In the genomic region with DNA sequence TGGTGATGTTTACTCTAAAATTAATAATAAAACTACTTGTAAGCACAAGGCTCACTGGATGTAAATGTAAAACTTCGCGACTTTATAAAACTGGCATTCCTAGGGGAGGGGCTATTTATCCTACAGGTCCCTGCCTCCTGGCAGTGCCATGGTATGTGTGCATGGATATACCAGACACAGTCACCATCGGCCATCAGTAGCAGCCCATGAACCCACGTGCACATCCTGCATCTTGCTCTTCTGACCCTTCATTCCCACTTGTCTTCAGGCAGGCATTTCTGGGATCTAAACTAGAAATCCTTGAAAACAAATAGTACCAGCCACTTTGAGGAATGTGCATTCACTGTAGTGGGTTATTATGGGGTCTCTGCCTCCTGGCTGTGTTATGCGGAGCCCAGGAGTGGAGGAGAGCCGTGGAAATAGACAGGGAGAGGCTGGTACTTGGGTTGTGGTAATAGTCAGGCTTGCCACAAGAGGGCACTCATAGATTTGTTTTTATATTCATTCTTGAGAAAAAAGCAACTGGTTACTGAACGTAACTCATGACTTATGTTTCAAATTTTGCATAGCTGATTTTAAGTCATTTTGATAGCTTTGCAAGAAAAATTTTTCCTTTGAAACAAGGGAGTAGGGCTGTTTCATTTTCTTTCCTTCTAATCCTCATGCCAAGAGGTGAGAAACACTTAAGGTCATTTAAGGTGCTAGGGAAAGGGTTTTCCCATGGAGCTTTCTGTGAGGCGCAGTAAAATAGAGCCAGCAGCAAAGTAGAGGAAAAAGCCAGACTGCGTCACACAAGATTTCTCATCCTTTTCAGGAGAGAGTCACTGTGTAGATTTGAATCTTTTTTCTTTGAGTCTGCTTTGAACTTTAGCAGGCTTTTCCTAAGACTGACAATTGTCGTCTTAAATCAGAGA, we compare ENCODE assay signal across 8 cellular contexts. TPM values are rescaled to one million over a fixed set of nuclear protein-coding genes. Genes with fewer than 3 reads are reported as not detected.
DNase-seq lines count a peak whose midpoint lies in the region; ATAC-seq and TF ChIP-seq lines count a peak whose summit lies in the region.

No MANE protein-coding gene starts in this region.

- no peak overlapping the region for H3K4me3 Mint-ChIP-seq in activated naive CD8-positive, alpha-beta T cell treated with anti-CD3 and anti-CD28 coated beads for 36 hours

- H3K27ac ChIP-seq in Panc1 (ENCODE audit: low read length), result no peak overlapping the region
- no peak overlapping the region for H3K27ac ChIP-seq in cardiac muscle cell

- no peak overlapping the region for H3K27ac Mint-ChIP-seq in activated naive CD8-positive, alpha-beta T cell treated with anti-CD3 and anti-CD28 coated beads for 36 hours

- CTCF ChIA-PET in Panc1 (lab: Charles Lee), result interaction anchor here (0.9 kb wide), 1 partner anchor 113 kb away, joined by 3 read pairs; no protein-coding TSS in a partner anchor

- H3K4me1 Mint-ChIP-seq in activated naive CD8-positive, alpha-beta T cell treated with anti-CD3 and anti-CD28 coated beads for 36 hours, result no peaks in the 10 kb centered on the region

- peak; percentile 4 for DNase-seq in DMS153 treated with DMSO at 0.1 percent for 48 hours (lab: John Stamatoyannopoulos, UW; ENCODE audit: unreplicated experiment)
- peak; percentile 65 for DNase-seq in HuH-7 (ENCODE audit: low spot score)
- peak; percentile 33 for DNase-seq in Panc1 (ENCODE audit: low read depth, low spot score)
- DNase-seq in activated naive CD8-positive, alpha-beta T cell treated with anti-CD3 and anti-CD28 coated beads for 36 hours, result peak; percentile 23
- peak; percentile 66 to 78 for DNase-seq in cardiac muscle cell (ENCODE audit: low read depth in 1 of 2, low spot score in 1 of 2)
- peak; percentile 17 for DNase-seq in pulmonary artery endothelial cell (ENCODE audit: low read depth, low spot score)

- H3K9me3 ChIP-seq in Panc1 (ENCODE audit: control insufficient read depth, insufficient read depth, low read depth, low read length) (no peaks in the 10 kb centered on the region), cardiac muscle cell (ENCODE audit: low read depth) (no peaks in the 10 kb centered on the region)

- H3K27me3 Mint-ChIP-seq in activated naive CD8-positive, alpha-beta T cell treated with anti-CD3 and anti-CD28 coated beads for 36 hours, result no peaks in the 10 kb centered on the region

- ATAC-seq in Panc1 (peak; percentile 87), HG02840 (IDR thresholded peaks at IDR 0.05; ENCODE audit: low FRiP score, unreplicated experiment) (no peak), GM18511 (IDR thresholded peaks at IDR 0.05; ENCODE audit: unreplicated experiment) (no peak)

- no TSS peak for BruUV-seq in Panc1 (replicated peaks; lab: Mats Ljungman, UMichigan)

- intact Hi-C loops in Panc1 (cut with micrococcal nuclease; ENCODE audit: unreplicated experiment), result loop anchor here (1.0 to 10.0 kb wide), 2 partner anchors 112 to 218 kb away; no protein-coding TSS in a partner anchor

- H3K4me1 ChIP-seq in Panc1 (ENCODE audit: control insufficient read depth, insufficient read depth, low read length) (no peaks in the 10 kb centered on the region), cardiac muscle cell (ENCODE audit: low read depth) (peaks cover 12% of the 10 kb centered on the region)

- TF ChIP-seq CTCF in Panc1 (IDR thresholded peaks at IDR 0.05) (peak; percentile 73), cardiac muscle cell (IDR thresholded peaks at IDR 0.05; ENCODE audit: low read depth, low read length) (peak; percentile 64)

- no peaks in the 10 kb centered on the region for H3K36me3 ChIP-seq in Panc1 (ENCODE audit: control insufficient read depth, insufficient read depth, low read length)
- H3K36me3 ChIP-seq in cardiac muscle cell, result peaks cover 10% of the 10 kb centered on the region

- H3K9me3 Mint-ChIP-seq in activated naive CD8-positive, alpha-beta T cell treated with anti-CD3 and anti-CD28 coated beads for 36 hours, result no peaks in the 10 kb centered on the region

- POLR2A ChIA-PET in Panc1 (lab: Charles Lee), result interaction anchor here (0.5 to 0.6 kb wide), 3 partner anchors 218 to 600 kb away, joined by 4 to 12 read pairs (median 4); no protein-coding TSS in a partner anchor

- no peaks in the 10 kb centered on the region for H3K27me3 ChIP-seq in Panc1 (ENCODE audit: control insufficient read depth, insufficient read depth, low read length)
- no peaks in the 10 kb centered on the region for H3K27me3 ChIP-seq in cardiac muscle cell

- H3K36me3 Mint-ChIP-seq in activated naive CD8-positive, alpha-beta T cell treated with anti-CD3 and anti-CD28 coated beads for 36 hours, result no peaks in the 10 kb centered on the region

- in situ Hi-C loops in Panc1 (cut with HindIII; ENCODE audit: low pct_unique_long_range_greater_than_20kb, low sequenced_read_pairs), result no loop called here

- H3K4me3 ChIP-seq in Panc1 (ENCODE audit: low read depth in 2 of 2, low read length in 2 of 2) (no peak overlapping the region), cardiac muscle cell (no peak overlapping the region)

RNA-seq across cellular contexts. Expression of gene GALNT16, which starts 17.4 kb away (rescaled TPM):
- total RNA-seq in Panc1 (2021; ENCODE audit: unreplicated experiment) (0.72 TPM), cardiac muscle cell (5.8 and 15.2 TPM in 2 replicates), pulmonary artery endothelial cell (0.11 and 0.13 TPM in 2 replicates)
- polyA plus RNA-seq in Panc1 (2012; ENCODE audit: insufficient read length), result 0.39 TPM
- total RNA-seq in activated naive CD8-positive, alpha-beta T cell treated with anti-CD3 and anti-CD28 coated beads for 36 hours, result under 1 TPM; 0.50 to 0.56 TPM
- polyA plus RNA-seq in cardiac muscle cell, result 3.4 and 7.7 TPM in 2 replicates

RNA-seq across cellular contexts. Expression of gene EXD2, which starts 51.3 kb away (rescaled TPM):
- total RNA-seq in Panc1 (2021; ENCODE audit: unreplicated experiment) (9.5 TPM), cardiac muscle cell (18.7 and 21.4 TPM in 2 replicates), pulmonary artery endothelial cell (22.7 and 28.9 TPM in 2 replicates)
- 8.1 TPM for polyA plus RNA-seq in Panc1 (2012; ENCODE audit: insufficient read length)
- total RNA-seq in activated naive CD8-positive, alpha-beta T cell treated with anti-CD3 and anti-CD28 coated beads for 36 hours, result 10 to 100 TPM; 12.0 to 13.0 TPM
- 20.3 and 28.7 TPM in 2 replicates for polyA plus RNA-seq in cardiac muscle cell

Comparison
In these comparisons a context has a peak if more than half of its experiments do, and no peak if none do; other contexts are left out.
1. DNase-seq: peak in every context shown above with its lines; median percentile 72 in cardiac muscle cell; 65 in HuH-7; 33 in Panc1; 23 in activated naive CD8-positive, alpha-beta T cell treated with anti-CD3 and anti-CD28 coated beads for 36 hours; 17 in pulmonary artery endothelial cell; 4 in DMS153 treated with DMSO at 0.1 percent for 48 hours.